In genomic region chr19:2739602-2740313, GRCh38 we compare ENCODE assay signal across 8 cellular contexts. TPM values are rescaled to one million over a fixed set of nuclear protein-coding genes. Genes with fewer than 3 reads are reported as not detected.
A peak's percentile ranks its signal among the peaks of the same experiment; 100 is the strongest.
DNase-seq lines count a peak whose midpoint lies in the region; FAIRE-seq and TF ChIP-seq lines count a peak whose summit lies in the region.

Gene SLC39A3 (minus strand): TSS chr19:2740017. CDS start chr19:2737257, 2,760 bp downstream.

- peak; percentile 100 for DNase-seq in GM03348 (ENCODE audit: low spot score)
- DNase-seq in HFF-Myc (ENCODE audit: extremely low read depth, low read depth): peak; percentile 97
- peak; percentile 95 for DNase-seq in NB4 (ENCODE audit: low read depth)
- DNase-seq in SK-N-DZ (ENCODE audit: low spot score): peak; percentile 97
- peak; percentile 99 for DNase-seq in activated naive CD4-positive, alpha-beta T cell treated with Interleukin-2 at 50 U/mL for 16 hours
- DNase-seq in frontal cortex (ENCODE audit: low spot score in 2 of 2): peak; percentile 100
- DNase-seq in neuronal stem cell (ENCODE audit: low spot score): peak; percentile 99

- peak within 1 kb of the TSS; percentile 95 for H3K9ac ChIP-seq in neuronal stem cell (ENCODE audit: low read depth, low read length, poor library complexity)
- H3K9ac ChIP-seq in subcutaneous abdominal adipose tissue (ENCODE audit: low read length in 5 of 5): peak within 1 kb of the TSS; percentile 48 to 90 (median 85)

- H2BK5ac ChIP-seq in neuronal stem cell (ENCODE audit: low read length): no peak within 1 kb of the TSS

- peak within 1 kb of the TSS; percentile 73 for H3K23ac ChIP-seq in neuronal stem cell (ENCODE audit: low read depth, low read length, poor library complexity)

- H3K4me3 ChIP-seq in HFF-Myc (replicated peaks; ENCODE audit: low read depth, low read length) (peak within 1 kb of the TSS; percentile 78), NB4 (ENCODE audit: low read depth, low read length) (peak within 1 kb of the TSS; percentile 79), neuronal stem cell (ENCODE audit: low read length in 2 of 2) (peak within 1 kb of the TSS; percentile 90 to 93), subcutaneous abdominal adipose tissue (ENCODE audit: low read depth in 1 of 5, low read length in 5 of 5) (peak within 1 kb of the TSS; percentile 74 to 98 (median 91))

- peaks cover 15% of the 10 kb centered on the region for H3K79me1 ChIP-seq in neuronal stem cell (ENCODE audit: low read depth, low read length)

- H4K91ac ChIP-seq in neuronal stem cell (ENCODE audit: low read depth, low read length, poor library complexity): no peak within 1 kb of the TSS

- H2BK12ac ChIP-seq in neuronal stem cell (ENCODE audit: low read length): no peak within 1 kb of the TSS

- H3K27ac ChIP-seq in neuronal stem cell (replicated peaks; ENCODE audit: low read length) (no peak within 1 kb of the TSS), subcutaneous abdominal adipose tissue (ENCODE audit: low read depth, low read length) (no peak within 1 kb of the TSS)

- no peak for FAIRE-seq in frontal cortex (lab: Jason Lieb, UNC)

- peak within 1 kb of the TSS; percentile 76 for H3K4ac ChIP-seq in neuronal stem cell (ENCODE audit: low read length)

- H3K27me3 ChIP-seq in neuronal stem cell (ENCODE audit: control insufficient read depth in 3 of 3, insufficient read depth in 3 of 3, low read depth in 1 of 3, low read length in 3 of 3) (no peaks in the 10 kb centered on the region), subcutaneous abdominal adipose tissue (ENCODE audit: control insufficient read depth in 5 of 5, insufficient read depth in 4 of 5, low read length in 5 of 5) (peaks cover 0 to 3% (median 3%) of the 10 kb centered on the region in 5 donors)

- H2AFZ ChIP-seq in neuronal stem cell (ENCODE audit: low read length): peak within 1 kb of the TSS; percentile 97

- H3K4me1 ChIP-seq in neuronal stem cell (ENCODE audit: control insufficient read depth in 2 of 2, insufficient read depth in 1 of 2, low read depth in 1 of 2, low read length in 2 of 2) (peaks cover 5 to 7% of the 10 kb centered on the region in 2 donors), subcutaneous abdominal adipose tissue (ENCODE audit: control insufficient read depth in 5 of 5, insufficient read depth in 5 of 5, low read length in 5 of 5) (peaks cover 3 to 18% (median 14%) of the 10 kb centered on the region in 5 donors)

- TF ChIP-seq CTCF in HFF-Myc (IDR thresholded peaks at IDR 0.05; ENCODE audit: low read depth, low read length, missing control alignments) (no peak), NB4 (IDR thresholded peaks at IDR 0.05; ENCODE audit: low read depth, low read length) (no peak)

- WGBS in neuronal stem cell (ENCODE audit: extremely low coverage in 2 of 2, insufficient read length in 2 of 2, insufficient replicate concordance in 1 of 2), 2 donors: no CpG with 5 or more reads among the region's 64 CpGs

- peaks cover 0 to 7% of the 10 kb centered on the region in 2 donors for H3K9me3 ChIP-seq in neuronal stem cell (replicated peaks in 1 of 2; ENCODE audit: control insufficient read depth in 2 of 2, insufficient read depth in 1 of 2, low read depth in 1 of 2, low read length in 2 of 2)
- H3K9me3 ChIP-seq in subcutaneous abdominal adipose tissue (ENCODE audit: control insufficient read depth in 5 of 5, low read length in 5 of 5): peaks cover 0 to 5% (median 0%) of the 10 kb centered on the region in 5 donors

- H3K36me3 ChIP-seq in neuronal stem cell (replicated peaks in 1 of 2; ENCODE audit: control insufficient read depth in 2 of 2, insufficient read depth in 2 of 2, low read length in 2 of 2): peaks cover 20 to 24% of the 10 kb centered on the region in 2 donors
- peaks cover 0 to 23% (median 22%) of the 10 kb centered on the region in 5 donors for H3K36me3 ChIP-seq in subcutaneous abdominal adipose tissue (ENCODE audit: control insufficient read depth in 5 of 5, insufficient read depth in 5 of 5, low read length in 5 of 5)

- TF ChIP-seq POLR2A in NB4 (IDR thresholded peaks at IDR 0.05; ENCODE audit: extremely low read depth, insufficient read length): peak; percentile 20

- no peak within 1 kb of the TSS for H2BK15ac ChIP-seq in neuronal stem cell (ENCODE audit: low read length)

- H3K4me2 ChIP-seq in neuronal stem cell (ENCODE audit: insufficient read depth, low read length, poor library complexity, severe bottlenecking): peak within 1 kb of the TSS; percentile 71

- peak within 1 kb of the TSS; percentile 93 for H4K8ac ChIP-seq in neuronal stem cell (ENCODE audit: low read depth, low read length)

- H3K14ac ChIP-seq in neuronal stem cell (ENCODE audit: low read length): peak within 1 kb of the TSS; percentile 47

- peak within 1 kb of the TSS; percentile 68 for H2AK5ac ChIP-seq in neuronal stem cell (ENCODE audit: low read depth, low read length)

- H2BK120ac ChIP-seq in neuronal stem cell (ENCODE audit: low read depth, low read length): no peak within 1 kb of the TSS

- H3K18ac ChIP-seq in neuronal stem cell (ENCODE audit: low read length): peak within 1 kb of the TSS; percentile 65

RNA-seq across cellular contexts. Expression of gene SLC39A3, which starts in this region (rescaled TPM):
- 63.6 and 76.7 TPM in 2 replicates for polyA plus RNA-seq in SK-N-DZ (2014; cell fraction: cytosol; rRNA removed)
- 30.9 and 33.5 TPM in 2 replicates for polyA plus RNA-seq in SK-N-DZ (2014; cell fraction: nucleus; rRNA removed)
- 24.9 TPM for total RNA-seq in frontal cortex
- 19.0 TPM for polyA plus RNA-seq in neuronal stem cell (2013, experiment 1 of 2)
- polyA plus RNA-seq in neuronal stem cell (2013, experiment 2 of 2): 19.4 TPM
